ENCODE assay signal across 1 cellular context in the genomic region with DNA sequence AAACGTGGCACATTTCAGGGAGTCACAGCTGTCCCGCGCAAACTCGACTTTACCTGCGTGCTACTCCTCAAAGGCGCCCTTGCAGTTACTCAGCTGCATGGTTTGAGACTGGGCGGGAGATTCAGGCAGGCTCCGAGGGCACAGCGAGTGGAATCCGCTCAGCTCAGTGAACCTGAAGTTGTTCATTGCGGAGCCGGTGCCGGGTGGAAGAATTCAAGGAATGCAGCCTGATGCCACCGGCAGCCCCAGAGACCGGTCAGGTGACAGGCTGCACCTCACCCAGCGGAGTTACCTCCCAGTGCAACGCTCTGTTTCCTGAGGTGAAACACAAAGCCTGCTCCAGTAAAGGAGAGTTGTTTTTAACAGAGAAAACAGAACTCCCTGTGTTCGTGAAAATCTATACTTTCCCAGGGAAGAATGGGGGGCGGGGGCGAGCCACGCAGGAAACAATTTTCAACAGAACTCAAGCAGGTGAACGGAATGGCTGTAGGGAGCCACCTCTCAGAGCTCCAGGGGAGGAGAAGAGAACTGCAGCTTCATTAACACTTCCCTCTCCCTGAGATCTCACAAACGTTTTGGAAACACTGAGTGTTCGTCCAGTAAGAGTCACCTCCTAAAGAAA.
TF ChIP-seq lines count a peak whose summit lies in the region.

No MANE protein-coding gene starts in this region.

TF ChIP-seq in HCT116, 20 proteins besides CTCF, POLR2A, EP300 and RAD21 (continued from another document):
- TF ChIP-seq, protein P1, sequence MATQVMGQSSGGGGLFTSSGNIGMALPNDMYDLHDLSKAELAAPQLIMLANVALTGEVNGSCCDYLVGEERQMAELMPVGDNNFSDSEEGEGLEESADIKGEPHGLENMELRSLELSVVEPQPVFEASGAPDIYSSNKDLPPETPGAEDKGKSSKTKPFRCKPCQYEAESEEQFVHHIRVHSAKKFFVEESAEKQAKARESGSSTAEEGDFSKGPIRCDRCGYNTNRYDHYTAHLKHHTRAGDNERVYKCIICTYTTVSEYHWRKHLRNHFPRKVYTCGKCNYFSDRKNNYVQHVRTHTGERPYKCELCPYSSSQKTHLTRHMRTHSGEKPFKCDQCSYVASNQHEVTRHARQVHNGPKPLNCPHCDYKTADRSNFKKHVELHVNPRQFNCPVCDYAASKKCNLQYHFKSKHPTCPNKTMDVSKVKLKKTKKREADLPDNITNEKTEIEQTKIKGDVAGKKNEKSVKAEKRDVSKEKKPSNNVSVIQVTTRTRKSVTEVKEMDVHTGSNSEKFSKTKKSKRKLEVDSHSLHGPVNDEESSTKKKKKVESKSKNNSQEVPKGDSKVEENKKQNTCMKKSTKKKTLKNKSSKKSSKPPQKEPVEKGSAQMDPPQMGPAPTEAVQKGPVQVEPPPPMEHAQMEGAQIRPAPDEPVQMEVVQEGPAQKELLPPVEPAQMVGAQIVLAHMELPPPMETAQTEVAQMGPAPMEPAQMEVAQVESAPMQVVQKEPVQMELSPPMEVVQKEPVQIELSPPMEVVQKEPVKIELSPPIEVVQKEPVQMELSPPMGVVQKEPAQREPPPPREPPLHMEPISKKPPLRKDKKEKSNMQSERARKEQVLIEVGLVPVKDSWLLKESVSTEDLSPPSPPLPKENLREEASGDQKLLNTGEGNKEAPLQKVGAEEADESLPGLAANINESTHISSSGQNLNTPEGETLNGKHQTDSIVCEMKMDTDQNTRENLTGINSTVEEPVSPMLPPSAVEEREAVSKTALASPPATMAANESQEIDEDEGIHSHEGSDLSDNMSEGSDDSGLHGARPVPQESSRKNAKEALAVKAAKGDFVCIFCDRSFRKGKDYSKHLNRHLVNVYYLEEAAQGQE (IDR thresholded peaks at IDR 0.05; ENCODE audit: low read depth), result no peak
- TF ChIP-seq POLR2AphosphoS5 (IDR thresholded peaks at IDR 0.05; ENCODE audit: low read depth, low read length) (peak; percentile 38), JUND (IDR thresholded peaks at IDR 0.05) (no peak), ELF1 (IDR thresholded peaks at IDR 0.05; ENCODE audit: borderline replicate concordance, low read depth) (no peak), EZH2phosphoT487 (IDR thresholded peaks at IDR 0.05; ENCODE audit: borderline replicate concordance) (no peak)
